ENCODE assay signal across 30 cellular contexts in genomic region chr4:122453384-122454000, GRCh38. TPM values are rescaled to one million over a fixed set of nuclear protein-coding genes. Genes with fewer than 3 reads are reported as not detected.
DNase-seq lines count a peak whose midpoint lies in the region; ATAC-seq and TF ChIP-seq lines count a peak whose summit lies in the region.
"Had no signal": no experiment of that assay in that cellular context is flagged by ENCODE, and none has a peak within 500 bp of the region (broad histone marks: within the 10 kb centered on the region; RNA-seq: fewer than 3 reads in every experiment).

No MANE protein-coding gene starts in this region.

- peaks cover 4% of the 10 kb centered on the region for H3K27me3 Mint-ChIP-seq in stimulated activated naive CD8-positive, alpha-beta T cell treated with anti-CD3 and anti-CD28 coated beads, Interleukin-15, Interleukin-2, amounts not matched to agents 100 ng/mL and 50 ng/mL, for 24 hours
- H3K27me3 Mint-ChIP-seq in activated CD4-positive, alpha-beta memory T cell treated with anti-CD3 and anti-CD28 coated beads for 36 hours = no peaks in the 10 kb centered on the region
- no peaks in the 10 kb centered on the region for H3K27me3 Mint-ChIP-seq in glutamatergic neuron (ENCODE audit: unreplicated experiment)
- H3K27me3 Mint-ChIP-seq: activated CD8-positive, alpha-beta memory T cell treated with anti-CD3 and anti-CD28 coated beads, Interleukin-2, amount 10 ng/mL, durations not matched to agents 7 days and 5 days; IgD-negative memory B cell had no signal

- peak overlapping the region; percentile 36 for H3K4me3 ChIP-seq in endocrine pancreas (ENCODE audit: control insufficient read depth, insufficient read depth, low read length)
- H3K4me3 ChIP-seq: PC-9, thyroid gland had no signal

- H3K27ac Mint-ChIP-seq in stimulated activated naive CD8-positive, alpha-beta T cell treated with anti-CD3 and anti-CD28 coated beads, Interleukin-15, Interleukin-2, amounts not matched to agents 100 ng/mL and 50 ng/mL, for 24 hours = peak overlapping the region; percentile 71
- H3K27ac Mint-ChIP-seq in activated CD4-positive, alpha-beta memory T cell treated with anti-CD3 and anti-CD28 coated beads for 36 hours = peak overlapping the region; percentile 97
- no peak overlapping the region for H3K27ac Mint-ChIP-seq in glutamatergic neuron (ENCODE audit: unreplicated experiment)
- H3K27ac Mint-ChIP-seq: activated CD8-positive, alpha-beta memory T cell treated with anti-CD3 and anti-CD28 coated beads, Interleukin-2, amount 10 ng/mL, durations not matched to agents 7 days and 5 days; CD8-positive, alpha-beta T cell; IgD-negative memory B cell had no signal

- no peak for TF ChIP-seq CTCF in glutamatergic neuron (IDR thresholded peaks at IDR 0.05; ENCODE audit: partially characterized antibody, unreplicated experiment)

- H3K36me3 ChIP-seq in endocrine pancreas (ENCODE audit: control insufficient read depth, insufficient read depth, low read length) = no peaks in the 10 kb centered on the region
- H3K36me3 ChIP-seq: thyroid gland had no signal

- H3K27me3 ChIP-seq in endocrine pancreas (ENCODE audit: control insufficient read depth, insufficient read depth, low read length) = no peaks in the 10 kb centered on the region
- H3K27me3 ChIP-seq: thyroid gland had no signal

- DNase-seq in stimulated activated naive CD8-positive, alpha-beta T cell treated with anti-CD3 and anti-CD28 coated beads, Interleukin-15, Interleukin-2, amounts not matched to agents 100 U/mL and 50 U/mL, for 24 hours = no peak
- DNase-seq in activated CD4-positive, alpha-beta memory T cell treated with anti-CD3 and anti-CD28 coated beads for 36 hours = no peak
- DNase-seq in UCSD-AML1 (lab: John Stamatoyannopoulos, UW; ENCODE audit: unreplicated experiment) = no peak
- no peak for DNase-seq in NCI-H1048 (lab: John Stamatoyannopoulos, UW)
- no peak for DNase-seq in glutamatergic neuron
- DNase-seq: activated CD4-positive, CD25-positive, alpha-beta regulatory T cell treated with anti-CD3 and anti-CD28 coated beads, Interleukin-2, amount 50 U/mL, for 72 hours; activated CD8-positive, alpha-beta memory T cell treated with anti-CD3 and anti-CD28 coated beads, Interleukin-2, amount 10 ng/mL, durations not matched to agents 7 days and 5 days; activated gamma-delta T cell; CD8-positive, alpha-beta T cell; central memory CD4-positive, alpha-beta T cell; DMS79 treated with DMSO at 0.1 percent for 48 hours; H7; kidney; mammary epithelial cell; NCI-H2081 treated with DMSO at 0.1 percent for 48 hours; PC-9; right cardiac atrium; SHP77; stimulated activated CD4-positive, alpha-beta T cell treated with anti-CD3 and anti-CD28 coated beads, Interleukin-12 subunit alpha, Interleukin-12 subunit beta, amount 100 ng/mL, for 4 hours; stimulated activated CD4-positive, alpha-beta T cell treated with anti-CD3 and anti-CD28 coated beads, Interleukin-4, amount 100 ng/mL, for 24 hours; stimulated activated naive CD4-positive, alpha-beta T cell; thyroid gland had no signal

- no peaks in the 10 kb centered on the region for H3K9me3 Mint-ChIP-seq in stimulated activated naive CD8-positive, alpha-beta T cell treated with anti-CD3 and anti-CD28 coated beads, Interleukin-15, Interleukin-2, amounts not matched to agents 100 ng/mL and 50 ng/mL, for 24 hours
- no peaks in the 10 kb centered on the region for H3K9me3 Mint-ChIP-seq in activated CD4-positive, alpha-beta memory T cell treated with anti-CD3 and anti-CD28 coated beads for 36 hours
- no peaks in the 10 kb centered on the region for H3K9me3 Mint-ChIP-seq in glutamatergic neuron (ENCODE audit: unreplicated experiment)
- H3K9me3 Mint-ChIP-seq: CD8-positive, alpha-beta T cell had no signal

- H3K36me3 Mint-ChIP-seq in stimulated activated naive CD8-positive, alpha-beta T cell treated with anti-CD3 and anti-CD28 coated beads, Interleukin-15, Interleukin-2, amounts not matched to agents 100 ng/mL and 50 ng/mL, for 24 hours (ENCODE audit: low read depth) = peaks cover 48% of the 10 kb centered on the region
- peaks cover 44% of the 10 kb centered on the region for H3K36me3 Mint-ChIP-seq in activated CD4-positive, alpha-beta memory T cell treated with anti-CD3 and anti-CD28 coated beads for 36 hours
- H3K36me3 Mint-ChIP-seq in glutamatergic neuron (ENCODE audit: unreplicated experiment) = no peaks in the 10 kb centered on the region
- H3K36me3 Mint-ChIP-seq: activated CD8-positive, alpha-beta memory T cell treated with anti-CD3 and anti-CD28 coated beads, Interleukin-2, amount 10 ng/mL, durations not matched to agents 7 days and 5 days; CD8-positive, alpha-beta T cell; IgD-negative memory B cell had no signal

- no peak for ATAC-seq in stimulated activated naive CD8-positive, alpha-beta T cell treated with anti-CD3 and anti-CD28 coated beads, Interleukin-15, Interleukin-2, amounts not matched to agents 100 U/mL and 50 U/mL, for 24 hours
- ATAC-seq: activated CD8-positive, alpha-beta memory T cell treated with anti-CD3 and anti-CD28 coated beads, Interleukin-2, amount 10 ng/mL, durations not matched to agents 7 days and 5 days; CD8-positive, alpha-beta T cell; right cardiac atrium had no signal

- intact Hi-C loops in activated CD4-positive, alpha-beta memory T cell treated with anti-CD3 and anti-CD28 coated beads for 36 hours (cut with micrococcal nuclease) = loop anchor here (10.0 kb wide), 2 partner anchors 181 to 941 kb away; partner anchors contain the start of gene SPRY1

- CTCF ChIA-PET in activated CD4-positive, alpha-beta memory T cell treated with anti-CD3 and anti-CD28 coated beads for 36 hours (lab: Charles Lee) = interaction anchor here (0.7 to 1.5 kb wide), 3 partner anchors 89 to 163 kb away, joined by 3 to 12 read pairs (median 4); no protein-coding TSS in a partner anchor

- peaks cover 13% of the 10 kb centered on the region for H3K4me1 ChIP-seq in endocrine pancreas (ENCODE audit: control insufficient read depth, insufficient read depth, low read length)
- H3K4me1 ChIP-seq: parathyroid adenoma, thyroid gland had no signal

- no peak overlapping the region for H3K9ac ChIP-seq in endocrine pancreas (ENCODE audit: control insufficient read depth, insufficient read depth, low read length)
- H3K9ac ChIP-seq: parathyroid adenoma had no signal

- POLR2A ChIA-PET in activated CD4-positive, alpha-beta memory T cell treated with anti-CD3 and anti-CD28 coated beads for 36 hours (lab: Charles Lee) = interaction anchor here (0.8 to 2.6 kb wide), 5 partner anchors 59 to 302 kb away, joined by 3 to 7 read pairs (median 3); no protein-coding TSS in a partner anchor

- H3K9me3 ChIP-seq in endocrine pancreas (ENCODE audit: control insufficient read depth, low read length) = no peaks in the 10 kb centered on the region
- H3K9me3 ChIP-seq: thyroid gland had no signal

- H3K4me1 Mint-ChIP-seq in stimulated activated naive CD8-positive, alpha-beta T cell treated with anti-CD3 and anti-CD28 coated beads, Interleukin-15, Interleukin-2, amounts not matched to agents 100 ng/mL and 50 ng/mL, for 24 hours (ENCODE audit: low read depth) = peaks cover 43% of the 10 kb centered on the region
- H3K4me1 Mint-ChIP-seq in activated CD4-positive, alpha-beta memory T cell treated with anti-CD3 and anti-CD28 coated beads for 36 hours (ENCODE audit: low read depth) = peaks cover 54% of the 10 kb centered on the region
- no peaks in the 10 kb centered on the region for H3K4me1 Mint-ChIP-seq in glutamatergic neuron (ENCODE audit: low read depth, unreplicated experiment)

- peak overlapping the region; percentile 80 for H3K4me3 Mint-ChIP-seq in stimulated activated naive CD8-positive, alpha-beta T cell treated with anti-CD3 and anti-CD28 coated beads, Interleukin-15, Interleukin-2, amounts not matched to agents 100 ng/mL and 50 ng/mL, for 24 hours
- H3K4me3 Mint-ChIP-seq in activated CD4-positive, alpha-beta memory T cell treated with anti-CD3 and anti-CD28 coated beads for 36 hours = peak overlapping the region; percentile 75
- no peak overlapping the region for H3K4me3 Mint-ChIP-seq in glutamatergic neuron (ENCODE audit: unreplicated experiment)
- H3K4me3 Mint-ChIP-seq: activated CD8-positive, alpha-beta memory T cell treated with anti-CD3 and anti-CD28 coated beads, Interleukin-2, amount 10 ng/mL, durations not matched to agents 7 days and 5 days; CD8-positive, alpha-beta T cell had no signal

RNA-seq across cellular contexts. Expression of gene IL2, which starts 3.0 kb away (rescaled TPM):
- total RNA-seq in activated CD4-positive, alpha-beta memory T cell treated with anti-CD3 and anti-CD28 coated beads for 36 hours = 100 to 1,000 TPM; 164 to 165 TPM
- not detected for total RNA-seq in glutamatergic neuron (ENCODE audit: unreplicated experiment)
- total RNA-seq: astrocyte, dermis microvascular lymphatic vessel endothelial cell, glomerular endothelial cell, H7, kidney, M059J, mammary epithelial cell, PC-9, right cardiac atrium, thyroid gland had no signal

Comparison
In these comparisons a context has a peak if more than half of its experiments do, and no peak if none do; other contexts are left out.
1. RNA of gene IL2, which starts 3.0 kb away (total RNA-seq): 164 to 165 TPM in activated CD4-positive, alpha-beta memory T cell treated with anti-CD3 and anti-CD28 coated beads for 36 hours; not detected in glutamatergic neuron (single experiment); every median in the first group is over 100 times any median in the second.